Comparison of ENCODE assay signal across 28 cellular contexts in the genomic region with DNA sequence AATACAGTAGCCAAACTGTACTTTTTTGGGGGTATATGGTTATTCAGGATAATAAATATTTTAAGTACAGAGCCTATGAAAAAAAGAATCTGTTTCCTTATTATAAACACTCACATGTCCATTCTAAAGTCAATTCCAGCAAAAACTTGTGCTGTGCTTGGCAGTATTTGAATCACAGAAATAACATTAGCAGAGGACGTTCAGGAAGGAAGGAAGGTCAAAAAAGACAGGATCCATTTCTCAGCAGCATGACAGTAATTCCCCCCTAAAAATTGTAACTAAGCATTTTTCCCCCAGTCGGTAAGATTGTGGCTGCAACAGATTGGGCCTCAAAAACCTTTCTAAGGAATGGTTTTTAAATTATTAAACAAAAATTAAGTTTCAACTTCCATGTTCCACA.
"Had no signal": no experiment of that assay in that cellular context is flagged by ENCODE, and none has a peak within 500 bp of the region (broad histone marks: within the 10 kb centered on the region; RNA-seq: fewer than 3 reads in every experiment).

No MANE protein-coding gene starts in this region.

- H3K27me3 ChIP-seq: ascending aorta, cardiac muscle cell, esophagus muscularis mucosa, foreskin keratinocyte, sigmoid colon, transverse colon had no signal

- H3K36me3 Mint-ChIP-seq: natural killer cell treated with Interleukin-12 subunit alpha and Interleukin-12 subunit beta and Interleukin-15 and Interleukin-18, amount 100 ng/mL, for 72 hours had no signal

- ATAC-seq: foreskin keratinocyte; natural killer cell treated with Interleukin-12 subunit alpha and Interleukin-12 subunit beta and Interleukin-15 and Interleukin-18, amount 100 ng/mL, for 72 hours had no signal

- H3K4me3 Mint-ChIP-seq: activated CD4-positive, alpha-beta memory T cell treated with anti-CD3 and anti-CD28 coated beads for 36 hours; activated CD4-positive, alpha-beta T cell treated with anti-CD3 and anti-CD28 coated beads, Interleukin-2, amount 10 ng/mL, durations not matched to agents 24 days and 14 days; activated naive CD4-positive, alpha-beta T cell treated with anti-CD3 and anti-CD28 coated beads for 36 hours; activated naive CD8-positive, alpha-beta T cell treated with anti-CD3 and anti-CD28 coated beads, Interleukin-2, amount 10 ng/mL, durations not matched to agents 7 days and 5 days; activated T-helper 1 cell treated with anti-CD3 and anti-CD28 coated beads, Interleukin-12 subunit alpha, Interleukin-12 subunit beta, Interleukin-2, Interleukin-4 antibody, amounts not matched to agents 30 ng/mL and 10 ng/mL and 1 ng/mL, durations not matched to agents 14 hours and 24 hours and 36 hours; brain; endodermal cell; natural killer cell treated with Interleukin-12 subunit alpha and Interleukin-12 subunit beta and Interleukin-15 and Interleukin-18, amount 100 ng/mL, for 72 hours; T-helper 1 cell treated with Interleukin-12 subunit alpha and Interleukin-12 subunit beta and Interleukin-4 antibody, amounts not matched to agents 30 μg/mL and 1 μg/mL, for 36 hours had no signal

- DNase-seq: activated CD4-positive, alpha-beta memory T cell treated with anti-CD3 and anti-CD28 coated beads for 36 hours; activated CD4-positive, alpha-beta T cell treated with anti-CD3 and anti-CD28 coated beads, Interleukin-2, amount 10 ng/mL, durations not matched to agents 24 days and 14 days; activated CD4-positive, CD25-positive, alpha-beta regulatory T cell treated with anti-CD3 and anti-CD28 coated beads, Interleukin-2, amount 50 U/mL, for 72 hours; activated CD8-positive, alpha-beta memory T cell treated with anti-CD3 and anti-CD28 coated beads, Interleukin-2, amount 50 U/mL, for 4 hours; activated effector memory CD4-positive, alpha-beta T cell treated with anti-CD3 and anti-CD28 coated beads, Interleukin-2, amount 50 U/mL, for 16 hours; activated naive CD4-positive, alpha-beta T cell treated with anti-CD3 and anti-CD28 coated beads for 36 hours; activated naive CD8-positive, alpha-beta T cell treated with anti-CD3 and anti-CD28 coated beads, Interleukin-2, amount 10 ng/mL, durations not matched to agents 7 days and 5 days; activated T-cell treated with anti-CD3 and anti-CD28 coated beads, Interleukin-2, amount 50 U/mL, for 1 hour; cortex of kidney; endodermal cell; foreskin keratinocyte; kidney glomerular epithelial cell; mesenchymal stem cell; sigmoid colon; small intestine; stimulated activated CD4-positive, alpha-beta T cell treated with anti-CD3 and anti-CD28 coated beads, Interleukin-15, amount 100 ng/mL, for 24 hours; stimulated activated CD4-positive, alpha-beta T cell treated with anti-CD3 and anti-CD28 coated beads, Interleukin-2, amount 100 ng/mL, for 24 hours; stimulated activated naive CD4-positive, alpha-beta T cell; SW 1271; T1000; transverse colon had no signal

- H3K36me3 ChIP-seq: ascending aorta, cardiac muscle cell, esophagus muscularis mucosa, sigmoid colon, transverse colon had no signal

- H3K27me3 Mint-ChIP-seq: activated CD4-positive, alpha-beta memory T cell treated with anti-CD3 and anti-CD28 coated beads for 36 hours; activated CD4-positive, alpha-beta T cell treated with anti-CD3 and anti-CD28 coated beads, Interleukin-2, amount 10 ng/mL, durations not matched to agents 24 days and 14 days; activated naive CD8-positive, alpha-beta T cell treated with anti-CD3 and anti-CD28 coated beads, Interleukin-2, amount 10 ng/mL, durations not matched to agents 7 days and 5 days; brain; natural killer cell treated with Interleukin-12 subunit alpha and Interleukin-12 subunit beta and Interleukin-15 and Interleukin-18, amount 100 ng/mL, for 72 hours had no signal

- H3K9me3 ChIP-seq: ascending aorta, esophagus muscularis mucosa, sigmoid colon, transverse colon had no signal

- H3K27ac Mint-ChIP-seq: activated CD4-positive, alpha-beta memory T cell treated with anti-CD3 and anti-CD28 coated beads for 36 hours; activated CD4-positive, alpha-beta T cell treated with anti-CD3 and anti-CD28 coated beads, Interleukin-2, amount 10 ng/mL, durations not matched to agents 24 days and 14 days; activated naive CD4-positive, alpha-beta T cell treated with anti-CD3 and anti-CD28 coated beads for 36 hours; activated naive CD8-positive, alpha-beta T cell treated with anti-CD3 and anti-CD28 coated beads, Interleukin-2, amount 10 ng/mL, durations not matched to agents 7 days and 5 days; activated T-helper 1 cell treated with anti-CD3 and anti-CD28 coated beads, Interleukin-12 subunit alpha, Interleukin-12 subunit beta, Interleukin-2, Interleukin-4 antibody, amounts not matched to agents 30 ng/mL and 10 ng/mL and 1 ng/mL, durations not matched to agents 14 hours and 24 hours and 36 hours; endodermal cell; natural killer cell treated with Interleukin-12 subunit alpha and Interleukin-12 subunit beta and Interleukin-15 and Interleukin-18, amount 100 ng/mL, for 72 hours; T-helper 1 cell treated with Interleukin-12 subunit alpha and Interleukin-12 subunit beta and Interleukin-4 antibody, amounts not matched to agents 30 μg/mL and 1 μg/mL, for 36 hours had no signal

- H3K9me3 Mint-ChIP-seq: activated CD4-positive, alpha-beta memory T cell treated with anti-CD3 and anti-CD28 coated beads for 36 hours; activated CD4-positive, alpha-beta T cell treated with anti-CD3 and anti-CD28 coated beads, Interleukin-2, amount 10 ng/mL, durations not matched to agents 24 days and 14 days; activated naive CD4-positive, alpha-beta T cell treated with anti-CD3 and anti-CD28 coated beads for 36 hours; activated naive CD8-positive, alpha-beta T cell treated with anti-CD3 and anti-CD28 coated beads, Interleukin-2, amount 10 ng/mL, durations not matched to agents 7 days and 5 days; activated T-helper 1 cell treated with anti-CD3 and anti-CD28 coated beads, Interleukin-12 subunit alpha, Interleukin-12 subunit beta, Interleukin-2, Interleukin-4 antibody, amounts not matched to agents 30 ng/mL and 10 ng/mL and 1 ng/mL, durations not matched to agents 14 hours and 24 hours and 36 hours; endodermal cell; natural killer cell treated with Interleukin-12 subunit alpha and Interleukin-12 subunit beta and Interleukin-15 and Interleukin-18, amount 100 ng/mL, for 72 hours; T-helper 1 cell treated with Interleukin-12 subunit alpha and Interleukin-12 subunit beta and Interleukin-4 antibody, amounts not matched to agents 30 μg/mL and 1 μg/mL, for 36 hours had no signal

- H3K4me1 Mint-ChIP-seq: activated CD4-positive, alpha-beta T cell treated with anti-CD3 and anti-CD28 coated beads, Interleukin-2, amount 10 ng/mL, durations not matched to agents 24 days and 14 days; activated naive CD8-positive, alpha-beta T cell treated with anti-CD3 and anti-CD28 coated beads, Interleukin-2, amount 10 ng/mL, durations not matched to agents 7 days and 5 days; brain; endodermal cell had no signal

- H3K27ac ChIP-seq: cardiac muscle cell, esophagus muscularis mucosa, foreskin keratinocyte, sigmoid colon, transverse colon had no signal

- H3K4me1 ChIP-seq: foreskin keratinocyte, sigmoid colon had no signal

- H3K4me3 ChIP-seq: ascending aorta, cardiac muscle cell, esophagus muscularis mucosa, sigmoid colon, transverse colon had no signal
